Comparison of ENCODE assay signal across 8 cellular contexts in the genomic region with DNA sequence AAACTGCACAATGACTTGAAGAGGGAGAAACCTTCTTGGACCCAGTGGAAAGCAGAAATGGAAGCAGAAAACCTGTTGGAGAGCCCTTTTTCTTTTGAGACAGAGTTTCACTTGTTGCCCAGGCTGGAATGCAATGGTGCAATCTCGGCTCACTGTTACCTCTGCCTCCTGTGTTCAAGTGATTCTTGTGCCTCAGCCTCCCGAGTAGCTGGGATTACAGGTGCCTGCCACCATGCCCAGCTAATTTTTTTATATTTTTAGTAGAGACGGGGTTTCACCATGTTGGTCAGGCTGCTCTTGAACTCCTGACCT. TPM values are rescaled to one million over a fixed set of nuclear protein-coding genes. Genes with fewer than 3 reads are reported as not detected.
A peak's percentile ranks its signal among the peaks of the same experiment; 100 is the strongest.
DNase-seq lines count a peak whose midpoint lies in the region; ATAC-seq and TF ChIP-seq lines count a peak whose summit lies in the region.
"Not testable (repeated sequence)": the region's sequence is repeated elsewhere in the genome, so short reads cannot be mapped to it uniquely, and the experiment has no call there.

No MANE protein-coding gene starts in this region.

- TF ChIP-seq CTCF in OCI-LY7 (conservative IDR thresholded peaks at IDR 0.05; ENCODE audit: low read length); coronary artery (IDR thresholded peaks at IDR 0.05); heart left ventricle (IDR thresholded peaks at IDR 0.05); gastrocnemius medialis (IDR thresholded peaks at IDR 0.05 in 4 of 5, conservative IDR thresholded peaks at IDR 0.05 in 1 of 5); vagina (IDR thresholded peaks at IDR 0.05): not testable (repeated sequence)

- intact Hi-C loops in OCI-LY7 (cut with micrococcal nuclease; ENCODE audit: unreplicated experiment) = not testable (repeated sequence)
- intact Hi-C loops in heart left ventricle (cut with DNase I) = loop anchor here in 3 of 10 donors (5.0 kb wide), 2 partner anchors 37 to 42 kb away; partner anchors contain the start of gene GGCX (in 2 of the 3)
- intact Hi-C loops in naive thymus-derived CD4-positive, alpha-beta T cell (cut with micrococcal nuclease) = loop anchor here in 1 of 2 donors (5.0 kb wide), 1 partner anchor 838 kb away; the partner anchor contains the start of gene KDM3A
- intact Hi-C loops in gastrocnemius medialis (cut with DNase I; ENCODE audit: low total_unique reads) = loop anchor here (5.0 kb wide), 2 partner anchors 42 to 167 kb away; partner anchors contain the start of gene GGCX
- intact Hi-C loops in vagina (cut with DNase I) = loop anchor here (10.0 kb wide), 1 partner anchor 59 kb away; no protein-coding TSS in a partner anchor

- not testable (repeated sequence) for H3K27me3 Mint-ChIP-seq in activated T-helper 17 cell treated with anti-CD3 and anti-CD28 coated beads, Interleukin-2, amount 50 U/mL, for 72 hours; naive thymus-derived CD4-positive, alpha-beta T cell

- H3K4me1 ChIP-seq in GM23248 (ENCODE audit: insufficient read depth) (peaks cover 32% of the 10 kb centered on the region), OCI-LY7 (ENCODE audit: insufficient read depth, low read length, poor library complexity, severe bottlenecking) (peaks cover 11% of the 10 kb centered on the region), heart left ventricle (peaks cover 0 to 74% (median 54%) of the 10 kb centered on the region in 12 donors), gastrocnemius medialis (peaks cover 68 to 71% of the 10 kb centered on the region in 2 donors), vagina (peaks cover 73% of the 10 kb centered on the region)
- H3K4me1 ChIP-seq in naive thymus-derived CD4-positive, alpha-beta T cell (ENCODE audit: control insufficient read depth in 2 of 2, insufficient read depth in 2 of 2, low read length in 2 of 2) = not testable (repeated sequence)

- H3K36me3 Mint-ChIP-seq in activated T-helper 17 cell treated with anti-CD3 and anti-CD28 coated beads, Interleukin-2, amount 50 U/mL, for 72 hours (ENCODE audit: low read depth) = peaks cover 30% of the 10 kb centered on the region
- H3K36me3 Mint-ChIP-seq in naive thymus-derived CD4-positive, alpha-beta T cell = peaks cover 0 to 14% (median 4%) of the 10 kb centered on the region in 5 donors

- 95 to 97% methylated on average over 3 of the region's 3 CpGs for WGBS in GM23248 (ENCODE audit: low coverage in 1 of 2, low lambda C conversion rate in 2 of 2, missing lambda C conversion rate in 2 of 2), 2 experiments
- WGBS in heart left ventricle, 4 donors = 78 to 90% (median 87%) methylated on average over 3 of the region's 3 CpGs

- peak overlapping the region; percentile 79 for H3K4me2 ChIP-seq in GM23248 (ENCODE audit: unreplicated experiment)
- H3K4me2 ChIP-seq in OCI-LY7 (ENCODE audit: low read length) = peak overlapping the region; percentile 71; the same call in 1 of the 2 replicates

- H3K4me3 ChIP-seq in GM23248 (peak overlapping the region; percentile 79), coronary artery (peak overlapping the region; percentile 87), heart left ventricle (peak overlapping the region in 7 of 12 donors; percentile 66 to 84 (median 77)), gastrocnemius medialis (peak overlapping the region; percentile 74 to 84 (median 84)), vagina (peak overlapping the region; percentile 70 to 76)
- H3K4me3 ChIP-seq in OCI-LY7 (ENCODE audit: low read depth, low read length, poor library complexity, severe bottlenecking); naive thymus-derived CD4-positive, alpha-beta T cell (ENCODE audit: low read length): not testable (repeated sequence)

- H3F3A ChIP-seq in GM23248 (ENCODE audit: insufficient read depth) = peaks cover 46% of the 10 kb centered on the region

- not testable (repeated sequence) for H3K9ac ChIP-seq in GM23248

- H4K20me1 ChIP-seq in GM23248 (ENCODE audit: insufficient read depth); OCI-LY7 (ENCODE audit: insufficient read depth, low read length): not testable (repeated sequence)

- not testable (repeated sequence) for H3K27ac Mint-ChIP-seq in activated T-helper 17 cell treated with anti-CD3 and anti-CD28 coated beads, Interleukin-2, amount 50 U/mL, for 72 hours
- peak overlapping the region in 4 of 9 donors; percentile 43 to 85 (median 72) for H3K27ac Mint-ChIP-seq in naive thymus-derived CD4-positive, alpha-beta T cell

- H3K9me2 ChIP-seq in GM23248 (ENCODE audit: insufficient read depth); OCI-LY7 (ENCODE audit: insufficient read depth, low read length): not testable (repeated sequence)

- in situ Hi-C loops in GM23248 (cut with MboI); gastrocnemius medialis (cut with MboI; ENCODE audit: low sequenced_read_pairs in 4 of 4): not testable (repeated sequence)

- not testable (repeated sequence) for H3K27me3 ChIP-seq in GM23248 (replicated peaks; ENCODE audit: insufficient read depth); heart left ventricle; naive thymus-derived CD4-positive, alpha-beta T cell (ENCODE audit: control insufficient read depth in 2 of 2, insufficient read depth in 2 of 2, low read length in 2 of 2); gastrocnemius medialis; vagina

- ATAC-seq in activated T-helper 17 cell treated with anti-CD3 and anti-CD28 coated beads, Interleukin-2, amount 50 U/mL, for 72 hours (replicated peaks); heart left ventricle; naive thymus-derived CD4-positive, alpha-beta T cell; gastrocnemius medialis: not testable (repeated sequence)

- not testable (repeated sequence) for DNase-seq in GM23248; OCI-LY7 (ENCODE audit: low spot score); coronary artery (ENCODE audit: low spot score); heart left ventricle; naive thymus-derived CD4-positive, alpha-beta T cell; gastrocnemius medialis; vagina (ENCODE audit: extremely low spot score in 2 of 2)

- TF ChIP-seq POLR2A in heart left ventricle (IDR thresholded peaks at IDR 0.05); vagina (IDR thresholded peaks at IDR 0.05): not testable (repeated sequence)
- TF ChIP-seq POLR2A in gastrocnemius medialis (IDR thresholded peaks at IDR 0.05) = peak in 1 of 2 donors; percentile 25

- H3K27ac ChIP-seq in GM23248; OCI-LY7 (ENCODE audit: low read depth, low read length, poor library complexity, severe bottlenecking): not testable (repeated sequence)
- H3K27ac ChIP-seq in coronary artery (peak overlapping the region; percentile 33 to 77), heart left ventricle (peak overlapping the region in 11 of 12 donors; percentile 15 to 90 (median 79)), gastrocnemius medialis (peak overlapping the region; percentile 93 to 99 (median 94)), vagina (peak overlapping the region; percentile 90)
- peak overlapping the region; percentile 0 for H3K27ac ChIP-seq in naive thymus-derived CD4-positive, alpha-beta T cell (ENCODE audit: low read depth, low read length)

- CTCF ChIA-PET in OCI-LY7 (lab: Charles Lee; ENCODE audit: unreplicated experiment) = not testable (repeated sequence)
- CTCF ChIA-PET in naive thymus-derived CD4-positive, alpha-beta T cell (lab: Charles Lee) = interaction anchor here (1.1 to 1.4 kb wide), 2 partner anchors 34 to 47 kb away, joined by 3 read pairs; no protein-coding TSS in a partner anchor

- not testable (repeated sequence) for H3K36me3 ChIP-seq in GM23248 (ENCODE audit: low read depth)
- H3K36me3 ChIP-seq in OCI-LY7 (ENCODE audit: insufficient read depth, low read length) = peaks cover 30% of the 10 kb centered on the region
- H3K36me3 ChIP-seq in heart left ventricle = peaks cover 0 to 40% (median 19%) of the 10 kb centered on the region in 9 donors
- H3K36me3 ChIP-seq in naive thymus-derived CD4-positive, alpha-beta T cell (ENCODE audit: control insufficient read depth in 2 of 3, insufficient read depth in 3 of 3, low read length in 3 of 3) = peaks cover 0 to 35% (median 5%) of the 10 kb centered on the region in 3 experiments
- H3K36me3 ChIP-seq in gastrocnemius medialis = peaks cover 0 to 25% of the 10 kb centered on the region in 2 donors
- peaks cover 0 to 13% of the 10 kb centered on the region in 2 donors for H3K36me3 ChIP-seq in vagina

- H3K79me2 ChIP-seq in GM23248 (ENCODE audit: insufficient read depth) = peaks cover 42% of the 10 kb centered on the region
- H3K79me2 ChIP-seq in OCI-LY7 (ENCODE audit: insufficient read depth, low read depth, low read length) = not testable (repeated sequence)

- not testable (repeated sequence) for H2AFZ ChIP-seq in GM23248; OCI-LY7 (ENCODE audit: low read length)

- H3K9me3 Mint-ChIP-seq in activated T-helper 17 cell treated with anti-CD3 and anti-CD28 coated beads, Interleukin-2, amount 50 U/mL, for 72 hours; naive thymus-derived CD4-positive, alpha-beta T cell: not testable (repeated sequence)

- H3K9me3 ChIP-seq in GM23248 (ENCODE audit: low read depth); OCI-LY7 (ENCODE audit: low read length); heart left ventricle; naive thymus-derived CD4-positive, alpha-beta T cell (ENCODE audit: control insufficient read depth in 2 of 3, low read length in 3 of 3); gastrocnemius medialis; vagina: not testable (repeated sequence)

- peaks cover 18% of the 10 kb centered on the region for H3K4me1 Mint-ChIP-seq in activated T-helper 17 cell treated with anti-CD3 and anti-CD28 coated beads, Interleukin-2, amount 50 U/mL, for 72 hours
- H3K4me1 Mint-ChIP-seq in naive thymus-derived CD4-positive, alpha-beta T cell = peaks cover 19 to 58% (median 50%) of the 10 kb centered on the region in 7 donors

- H3K4me3 Mint-ChIP-seq in activated T-helper 17 cell treated with anti-CD3 and anti-CD28 coated beads, Interleukin-2, amount 50 U/mL, for 72 hours = peak overlapping the region; percentile 80
- peak overlapping the region in 9 of 10 donors; percentile 8 to 98 (median 90) for H3K4me3 Mint-ChIP-seq in naive thymus-derived CD4-positive, alpha-beta T cell

- BruUV-seq in OCI-LY7 (replicated peaks; lab: Mats Ljungman, UMichigan) = not testable (repeated sequence)

- POLR2A ChIA-PET in OCI-LY7 (lab: Charles Lee) = interaction anchor here (1.0 kb wide), 1 partner anchor 18 kb away, joined by 3 read pairs; no protein-coding TSS in a partner anchor
- POLR2A ChIA-PET in naive thymus-derived CD4-positive, alpha-beta T cell (lab: Charles Lee) = interaction anchor here (0.7 to 4.2 kb wide), 7 partner anchors 8 to 502 kb away, joined by 3 to 35 read pairs (median 12); partner anchors contain the start of genes C2orf68, MAT2A, POLR1A and PTCD3

RNA-seq across cellular contexts. Expression of gene TMEM150A, which starts 1.6 kb away (rescaled TPM):
- total RNA-seq in GM23248 (2014; rRNA removed; shearing (Covaris generic)) = 13.5 and 20.9 TPM in 2 replicates
- polyA plus RNA-seq in GM23248 (2016; fragmentation: Nextera tagmentation; extraction: Ambion mirVana) (35.7 and 36.0 TPM in 2 replicates), heart left ventricle (10 to 100 TPM; 10.5 to 14.1 TPM)
- 0.92 TPM in 1 of 2 replicates, not detected in the other for total RNA-seq in OCI-LY7 (2014; rRNA removed; shearing (Covaris generic))
- total RNA-seq in OCI-LY7 (2022) (0.74 and 1.1 TPM in 2 replicates), heart left ventricle (10 to 100 TPM in 5 of 9 donors, 1 to 10 TPM in 4; 6.4 to 20.8 (median 11.5) TPM), gastrocnemius medialis (100 to 1,000 TPM in 1 of 4 donors, 10 to 100 TPM in 3; 44.4 to 102 (median 80.7) TPM), vagina (22.6 TPM)
- total RNA-seq in activated T-helper 17 cell treated with anti-CD3 and anti-CD28 coated beads, Interleukin-2, amount 50 U/mL, for 72 hours = 1 to 10 TPM; 3.3 to 3.7 TPM
- 10 to 100 TPM in 3 of 5 experiments, 1 to 10 TPM in 2; 5.1 to 17.8 (median 11.2) TPM for total RNA-seq in naive thymus-derived CD4-positive, alpha-beta T cell
- polyA plus RNA-seq in naive thymus-derived CD4-positive, alpha-beta T cell = 10 to 100 TPM; 11.1 to 15.4 TPM

RNA-seq across cellular contexts. Expression of gene C2orf68, which starts 7.8 kb away (rescaled TPM):
- total RNA-seq in GM23248 (2014; rRNA removed; shearing (Covaris generic)) = 9.8 and 19.5 TPM in 2 replicates
- 30.4 and 31.3 TPM in 2 replicates for polyA plus RNA-seq in GM23248 (2016; fragmentation: Nextera tagmentation; extraction: Ambion mirVana)
- total RNA-seq in OCI-LY7 (2014; rRNA removed; shearing (Covaris generic)) = 62.0 and 86.7 TPM in 2 replicates
- 86.2 and 96.1 TPM in 2 replicates for total RNA-seq in OCI-LY7 (2022)
- 10 to 100 TPM; 21.6 to 32.5 TPM for total RNA-seq in activated T-helper 17 cell treated with anti-CD3 and anti-CD28 coated beads, Interleukin-2, amount 50 U/mL, for 72 hours
- 10 to 100 TPM; 12.0 to 38.2 (median 29.1) TPM for total RNA-seq in heart left ventricle
- polyA plus RNA-seq in heart left ventricle = 10 to 100 TPM; 14.3 to 37.3 TPM
- total RNA-seq in naive thymus-derived CD4-positive, alpha-beta T cell = 10 to 100 TPM; 40.9 to 92.1 (median 51.6) TPM
- 10 to 100 TPM; 24.9 to 26.6 TPM for polyA plus RNA-seq in naive thymus-derived CD4-positive, alpha-beta T cell
- 10 to 100 TPM; 28.4 to 35.4 (median 32.3) TPM for total RNA-seq in gastrocnemius medialis
- total RNA-seq in vagina = 12.0 TPM

RNA-seq across cellular contexts. Expression of gene RNF181, which starts 8.5 kb away (rescaled TPM):
- total RNA-seq in GM23248 (2014; rRNA removed; shearing (Covaris generic)) = 159 and 178 TPM in 2 replicates
- polyA plus RNA-seq in GM23248 (2016; fragmentation: Nextera tagmentation; extraction: Ambion mirVana) (294 and 308 TPM in 2 replicates), heart left ventricle (100 to 1,000 TPM; 165 to 235 TPM)
- total RNA-seq in OCI-LY7 (2014; rRNA removed; shearing (Covaris generic)) = 98.4 and 179 TPM in 2 replicates
- total RNA-seq in OCI-LY7 (2022) (95.1 and 97.8 TPM in 2 replicates), heart left ventricle (100 to 1,000 TPM in 4 of 9 donors, 10 to 100 TPM in 5; 77.7 to 208 (median 92.0) TPM), gastrocnemius medialis (100 to 1,000 TPM; 207 to 235 (median 215) TPM), vagina (107 TPM)
- 100 to 1,000 TPM; 116 to 156 TPM for total RNA-seq in activated T-helper 17 cell treated with anti-CD3 and anti-CD28 coated beads, Interleukin-2, amount 50 U/mL, for 72 hours
- 100 to 1,000 TPM in 1 of 5 experiments, 10 to 100 TPM in 4; 38.5 to 118 (median 61.4) TPM for total RNA-seq in naive thymus-derived CD4-positive, alpha-beta T cell
- polyA plus RNA-seq in naive thymus-derived CD4-positive, alpha-beta T cell = 100 to 1,000 TPM; 168 to 175 TPM

RNA-seq across cellular contexts. Expression of gene USP39, which starts 11.9 kb away (rescaled TPM):
- total RNA-seq in GM23248 (2014; rRNA removed; shearing (Covaris generic)) = 41.4 and 44.5 TPM in 2 replicates
- polyA plus RNA-seq in GM23248 (2016; fragmentation: Nextera tagmentation; extraction: Ambion mirVana) (43.3 and 43.7 TPM in 2 replicates), heart left ventricle (10 to 100 TPM; 24.3 to 47.1 TPM)
- total RNA-seq in OCI-LY7 (2014; rRNA removed; shearing (Covaris generic)) = 76.2 and 79.8 TPM in 2 replicates
- total RNA-seq in OCI-LY7 (2022) (74.5 and 83.2 TPM in 2 replicates), heart left ventricle (10 to 100 TPM; 26.0 to 55.6 (median 30.5) TPM), gastrocnemius medialis (100 to 1,000 TPM in 1 of 4 donors, 10 to 100 TPM in 3; 72.2 to 139 (median 92.1) TPM), vagina (94.8 TPM)
- 10 to 100 TPM; 48.8 to 79.2 TPM for total RNA-seq in activated T-helper 17 cell treated with anti-CD3 and anti-CD28 coated beads, Interleukin-2, amount 50 U/mL, for 72 hours
- 10 to 100 TPM; 43.1 to 76.1 (median 57.3) TPM for total RNA-seq in naive thymus-derived CD4-positive, alpha-beta T cell
- 10 to 100 TPM; 63.7 to 83.6 TPM for polyA plus RNA-seq in naive thymus-derived CD4-positive, alpha-beta T cell

RNA-seq across cellular contexts. Expression of gene VAMP5, which starts 19.9 kb away (rescaled TPM):
- 50.3 and 59.0 TPM in 2 replicates for total RNA-seq in GM23248 (2014; rRNA removed; shearing (Covaris generic))
- polyA plus RNA-seq in GM23248 (2016; fragmentation: Nextera tagmentation; extraction: Ambion mirVana) (287 and 289 TPM in 2 replicates), heart left ventricle (10 to 100 TPM; 65.4 to 81.9 TPM)
- 0.54 and 3.0 TPM in 2 replicates for total RNA-seq in OCI-LY7 (2014; rRNA removed; shearing (Covaris generic))
- total RNA-seq in OCI-LY7 (2022) (3.8 and 3.9 TPM in 2 replicates), heart left ventricle (100 to 1,000 TPM in 1 of 9 donors, 10 to 100 TPM in 8; 21.0 to 186 (median 36.6) TPM), gastrocnemius medialis (10 to 100 TPM; 19.9 to 47.0 (median 36.9) TPM), vagina (42.5 TPM)
- 10 to 100 TPM; 36.8 to 51.2 TPM for total RNA-seq in activated T-helper 17 cell treated with anti-CD3 and anti-CD28 coated beads, Interleukin-2, amount 50 U/mL, for 72 hours
- 10 to 100 TPM; 25.6 to 73.8 (median 35.1) TPM for total RNA-seq in naive thymus-derived CD4-positive, alpha-beta T cell
- 100 to 1,000 TPM; 115 to 121 TPM for polyA plus RNA-seq in naive thymus-derived CD4-positive, alpha-beta T cell
